ENCODE assay signal across 14 cellular contexts in the genomic region with DNA sequence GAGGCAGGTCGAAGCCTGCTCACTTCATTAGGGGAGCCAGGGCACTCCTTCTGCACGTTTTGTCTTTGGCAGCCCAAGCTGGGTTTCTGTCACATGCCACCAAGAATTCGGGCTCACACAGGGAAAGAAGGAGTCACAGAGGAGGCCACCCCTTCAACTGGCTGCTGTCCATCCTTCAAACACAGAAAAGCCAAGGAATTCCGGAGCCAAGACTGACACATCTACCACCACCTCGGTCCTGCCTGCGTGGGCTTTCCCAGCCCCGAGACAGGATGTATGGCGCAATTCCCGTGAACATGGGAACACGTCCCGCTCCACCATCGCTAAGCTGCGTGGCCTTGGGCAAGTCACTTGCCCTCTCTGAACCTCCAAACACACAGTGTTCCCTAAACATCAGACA.
DNase-seq lines count a peak whose midpoint lies in the region; ATAC-seq, FAIRE-seq and TF ChIP-seq lines count a peak whose summit lies in the region.
"Had no signal": no experiment of that assay in that cellular context is flagged by ENCODE, and none has a peak within 500 bp of the region (broad histone marks: within the 10 kb centered on the region; RNA-seq: fewer than 3 reads in every experiment).

No MANE protein-coding gene starts in this region.

- no peaks in the 10 kb centered on the region for H3K36me3 ChIP-seq in Caco-2 (ENCODE audit: control insufficient read depth, insufficient read depth, low read length)
- peaks cover 3% of the 10 kb centered on the region for H3K36me3 ChIP-seq in astrocyte (ENCODE audit: insufficient read depth, low read length)
- H3K36me3 ChIP-seq in cardiac muscle cell, result no peaks in the 10 kb centered on the region
- peaks cover 18% of the 10 kb centered on the region for H3K36me3 ChIP-seq in skeletal muscle satellite cell (ENCODE audit: insufficient read depth, low read length)

- peak overlapping the region; percentile 83 for H3K27ac ChIP-seq in astrocyte (ENCODE audit: low read depth, low read length)
- H3K27ac ChIP-seq in cardiac muscle cell, result peak overlapping the region; percentile 78

- no TSS peak for BruUV-seq in Caco-2 (replicated peaks; lab: Mats Ljungman, UMichigan)

- H3K79me2 ChIP-seq in astrocyte (ENCODE audit: insufficient read depth, low read length), result peaks cover 99% of the 10 kb centered on the region

- no peak overlapping the region for H3K4me3 ChIP-seq in Caco-2 (ENCODE audit: low read depth, low read length)
- H3K4me3 ChIP-seq in astrocyte (ENCODE audit: insufficient read depth, low read depth, low read length), result no peak overlapping the region
- no peak overlapping the region for H3K4me3 ChIP-seq in cardiac muscle cell
- H3K4me3 ChIP-seq in skeletal muscle satellite cell (ENCODE audit: low read length), result peak overlapping the region; percentile 25

- H3K4me2 ChIP-seq in astrocyte (ENCODE audit: low read length) (peak overlapping the region; percentile 67), skeletal muscle satellite cell (ENCODE audit: low read length) (peak overlapping the region; percentile 45)

- H3K9ac ChIP-seq in astrocyte (ENCODE audit: low read length), result peak overlapping the region; percentile 68
- peak overlapping the region; percentile 46 for H3K9ac ChIP-seq in skeletal muscle satellite cell (ENCODE audit: low read depth, low read length)

- intact Hi-C loops in Caco-2 (cut with micrococcal nuclease; ENCODE audit: unreplicated experiment), result no loop called here

- H3K4me3 Mint-ChIP-seq in Caco-2 (ENCODE audit: unreplicated experiment), result no peak overlapping the region
- no peak overlapping the region for H3K4me3 Mint-ChIP-seq in astrocyte (ENCODE audit: unreplicated experiment)
- H3K4me3 Mint-ChIP-seq: CD14-positive monocyte; dendritic cell treated with granulocyte-macrophage colony-stimulating factor and Interleukin-4, amounts not matched to agents 40 ng/mL and 50 ng/mL, for 4 days; natural killer cell treated with Interleukin-12 subunit alpha and Interleukin-12 subunit beta and Interleukin-15 and Interleukin-18, amount 100 ng/mL, for 72 hours had no signal

- peaks cover 29% of the 10 kb centered on the region for H3K36me3 Mint-ChIP-seq in Caco-2 (ENCODE audit: insufficient read depth, unreplicated experiment)
- peaks cover 13% of the 10 kb centered on the region for H3K36me3 Mint-ChIP-seq in astrocyte (ENCODE audit: low read depth, unreplicated experiment)
- H3K36me3 Mint-ChIP-seq: natural killer cell treated with Interleukin-12 subunit alpha and Interleukin-12 subunit beta and Interleukin-15 and Interleukin-18, amount 100 ng/mL, for 72 hours had no signal

- H3K4me1 Mint-ChIP-seq in Caco-2 (ENCODE audit: low read depth, unreplicated experiment) (peaks cover 44% of the 10 kb centered on the region), astrocyte (ENCODE audit: low read depth, unreplicated experiment) (peaks cover 57% of the 10 kb centered on the region)

- H3K27me3 ChIP-seq in Caco-2 (replicated peaks; ENCODE audit: control insufficient read depth, insufficient read depth, low read length), result no peaks in the 10 kb centered on the region
- H3K27me3 ChIP-seq in astrocyte (ENCODE audit: insufficient read depth, low read length), result no peaks in the 10 kb centered on the region
- no peaks in the 10 kb centered on the region for H3K27me3 ChIP-seq in cardiac muscle cell
- H3K27me3 ChIP-seq in skeletal muscle satellite cell (ENCODE audit: control insufficient read depth, insufficient read depth, low read length), result no peaks in the 10 kb centered on the region

- no peaks in the 10 kb centered on the region for H3K27me3 Mint-ChIP-seq in Caco-2 (ENCODE audit: insufficient read depth, unreplicated experiment)
- no peaks in the 10 kb centered on the region for H3K27me3 Mint-ChIP-seq in astrocyte (ENCODE audit: low read depth, unreplicated experiment)
- H3K27me3 Mint-ChIP-seq: dendritic cell treated with granulocyte-macrophage colony-stimulating factor and Interleukin-4, amounts not matched to agents 40 ng/mL and 50 ng/mL, for 4 days; natural killer cell treated with Interleukin-12 subunit alpha and Interleukin-12 subunit beta and Interleukin-15 and Interleukin-18, amount 100 ng/mL, for 72 hours had no signal

- POLR2A ChIA-PET in Caco-2 (lab: Charles Lee), result no interaction called here

- H4K20me1 ChIP-seq in astrocyte (ENCODE audit: insufficient read depth, low read length), result peaks cover 100% of the 10 kb centered on the region

- H3K9me3 Mint-ChIP-seq in Caco-2 (ENCODE audit: unreplicated experiment) (no peaks in the 10 kb centered on the region), astrocyte (ENCODE audit: unreplicated experiment) (no peaks in the 10 kb centered on the region)
- H3K9me3 Mint-ChIP-seq: CD14-positive monocyte; dendritic cell treated with granulocyte-macrophage colony-stimulating factor and Interleukin-4, amounts not matched to agents 40 ng/mL and 50 ng/mL, for 4 days; natural killer cell treated with Interleukin-12 subunit alpha and Interleukin-12 subunit beta and Interleukin-15 and Interleukin-18, amount 100 ng/mL, for 72 hours had no signal

- no peak for FAIRE-seq in astrocyte (lab: Jason Lieb, UNC)

- no peak for DNase-seq in Caco-2
- peak; percentile 67 for DNase-seq in astrocyte (ENCODE audit: low read depth)
- DNase-seq in cardiac muscle cell (ENCODE audit: low read depth in 1 of 2, low spot score in 1 of 2), result peak in 1 of 2 donors; percentile 77
- DNase-seq in activated gamma-delta T cell (lab: John Stamatoyannopoulos, UW), result no peak
- DNase-seq in kidney glomerular epithelial cell (lab: John Stamatoyannopoulos, UW), result no peak
- DNase-seq in NCI-H1417 (lab: John Stamatoyannopoulos, UW), result no peak
- DNase-seq: activated T-cell treated with anti-CD3 and anti-CD28 coated beads for 4 hours; NCI-H2081; stimulated activated CD4-positive, alpha-beta T cell treated with anti-CD3 and anti-CD28 coated beads, Interleukin-1b, Interleukin-23, amount 100 ng/mL, for 48 hours had no signal

- H3K4me1 ChIP-seq in Caco-2 (peaks cover 40% of the 10 kb centered on the region), astrocyte (ENCODE audit: insufficient read depth, low read length) (peaks cover 50% of the 10 kb centered on the region), cardiac muscle cell (ENCODE audit: low read depth) (peaks cover 53% of the 10 kb centered on the region), skeletal muscle satellite cell (ENCODE audit: control insufficient read depth, insufficient read depth, low read length) (peaks cover 42% of the 10 kb centered on the region)

- H3K9me3 ChIP-seq in Caco-2, result no peaks in the 10 kb centered on the region
- H3K9me3 ChIP-seq in astrocyte (ENCODE audit: insufficient read depth, low read depth, low read length), result no peaks in the 10 kb centered on the region
- no peaks in the 10 kb centered on the region for H3K9me3 ChIP-seq in cardiac muscle cell (ENCODE audit: low read depth)
- H3K9me3 ChIP-seq in skeletal muscle satellite cell (replicated peaks; ENCODE audit: low read length), result no peaks in the 10 kb centered on the region

- ATAC-seq in HG03175 (IDR thresholded peaks at IDR 0.05; ENCODE audit: unreplicated experiment), result no peak
- ATAC-seq: natural killer cell treated with Interleukin-12 subunit alpha and Interleukin-12 subunit beta and Interleukin-15 and Interleukin-18, amount 100 ng/mL, for 72 hours had no signal

- no peak overlapping the region for H2AFZ ChIP-seq in astrocyte (ENCODE audit: low read depth, low read length)

- H3K27ac Mint-ChIP-seq in Caco-2 (ENCODE audit: unreplicated experiment) (peak overlapping the region; percentile 74), astrocyte (ENCODE audit: unreplicated experiment) (peak overlapping the region; percentile 95)
- H3K27ac Mint-ChIP-seq: dendritic cell treated with granulocyte-macrophage colony-stimulating factor and Interleukin-4, amounts not matched to agents 40 ng/mL and 50 ng/mL, for 4 days; natural killer cell treated with Interleukin-12 subunit alpha and Interleukin-12 subunit beta and Interleukin-15 and Interleukin-18, amount 100 ng/mL, for 72 hours had no signal

- TF ChIP-seq CTCF in Caco-2 (IDR thresholded peaks at IDR 0.05; ENCODE audit: insufficient read depth in 1 of 2, low read depth in 1 of 2, low read length in 1 of 2, severe bottlenecking in 1 of 2, unreplicated experiment in 1 of 2), result no peak
- TF ChIP-seq CTCF in astrocyte (IDR thresholded peaks at IDR 0.05; ENCODE audit: insufficient read depth, low read depth, low read length), result no peak
- no peak for TF ChIP-seq CTCF in cardiac muscle cell (IDR thresholded peaks at IDR 0.05; ENCODE audit: low read depth, low read length)

- CTCF ChIA-PET in Caco-2 (lab: Charles Lee), result no interaction called here
